ENCODE assay signal across 1 cellular context in genomic region chr22:39534092-39534506, GRCh38.
A peak's percentile ranks its signal among the peaks of the same experiment; 100 is the strongest.
TF ChIP-seq lines count a peak whose summit lies in the region.

No MANE protein-coding gene starts in this region.

TF ChIP-seq in HepG2, 621 proteins besides CTCF, POLR2A, EP300 and RAD21 (continued from another document and continues in another):
- TF ChIP-seq CENPBD1 (CRISPR knock-in tag; IDR thresholded peaks at IDR 0.05; ENCODE audit: borderline replicate concordance, low read depth) (no peak), MXI1 (IDR thresholded peaks at IDR 0.05; ENCODE audit: borderline replicate concordance, low read depth, low read length) (0 out of 3 replicates have a peak, but pooled peaks have one; percentile 26), ZNF557 (CRISPR knock-in tag; IDR thresholded peaks at IDR 0.05) (0 out of 2 replicates have a peak, but pooled peaks have one; percentile 19), REXO4 (CRISPR knock-in tag; IDR thresholded peaks at IDR 0.05; ENCODE audit: borderline replicate concordance) (no peak), ASH2L (IDR thresholded peaks at IDR 0.05; ENCODE audit: insufficient read length, low read depth, low read length) (no peak), MEIS1 (CRISPR knock-in tag; IDR thresholded peaks at IDR 0.05; ENCODE audit: borderline replicate concordance) (no peak), TFAP4 (IDR thresholded peaks at IDR 0.05; ENCODE audit: borderline replicate concordance, low read depth) (no peak), CENPT (CRISPR knock-in tag; IDR thresholded peaks at IDR 0.05; ENCODE audit: low read depth) (no peak), PCBP2 (optimal IDR thresholded peaks at IDR 0.05; ENCODE audit: low read depth, low read length, poor library complexity, severe bottlenecking) (no peak), CSRNP1 (CRISPR knock-in tag; IDR thresholded peaks at IDR 0.05) (no peak), NR2C2 (CRISPR knock-in tag; IDR thresholded peaks at IDR 0.05; ENCODE audit: borderline replicate concordance) (no peak), ZNF652 (CRISPR knock-in tag; IDR thresholded peaks at IDR 0.05; ENCODE audit: borderline replicate concordance, low read depth) (no peak), ZNF781 (CRISPR knock-in tag; IDR thresholded peaks at IDR 0.05; ENCODE audit: borderline replicate concordance, not compliant biosample characterization) (no peak), ZNF484 (CRISPR knock-in tag; IDR thresholded peaks at IDR 0.05; ENCODE audit: borderline replicate concordance, low read depth) (no peak), CEBPG (CRISPR knock-in tag; IDR thresholded peaks at IDR 0.05) (no peak), ZBTB33 (CRISPR knock-in tag; IDR thresholded peaks at IDR 0.05) (no peak), ZSCAN22 (CRISPR knock-in tag; IDR thresholded peaks at IDR 0.05) (no peak), ZNF605 (CRISPR knock-in tag; IDR thresholded peaks at IDR 0.05) (no peak), ZNF160 (CRISPR knock-in tag; IDR thresholded peaks at IDR 0.05) (no peak), POGZ (CRISPR knock-in tag; IDR thresholded peaks at IDR 0.05) (no peak; the same call in 1 of the 2 replicates), SP2 (CRISPR knock-in tag; IDR thresholded peaks at IDR 0.05) (no peak), GFI1 (CRISPR knock-in tag; IDR thresholded peaks at IDR 0.05; ENCODE audit: borderline replicate concordance) (no peak), TARDBP (CRISPR knock-in tag; IDR thresholded peaks at IDR 0.05) (no peak), NR0B2 (CRISPR knock-in tag; IDR thresholded peaks at IDR 0.05) (0 out of 2 replicates have a peak, but pooled peaks have one; percentile 16), ZNF816 (CRISPR knock-in tag; IDR thresholded peaks at IDR 0.05; ENCODE audit: borderline replicate concordance) (no peak), KLF6 (CRISPR knock-in tag; IDR thresholded peaks at IDR 0.05) (no peak), XRCC5 (optimal IDR thresholded peaks at IDR 0.05; ENCODE audit: low read length) (peak; percentile 67), TRIM24 (CRISPR knock-in tag; IDR thresholded peaks at IDR 0.05) (no peak), ZNF598 (CRISPR knock-in tag; IDR thresholded peaks at IDR 0.05; ENCODE audit: borderline replicate concordance) (0 out of 2 replicates have a peak, but pooled peaks have one; percentile 8), HOXD1 (CRISPR knock-in tag; IDR thresholded peaks at IDR 0.05) (0 out of 2 replicates have a peak, but pooled peaks have one; percentile 65), RBAK (CRISPR knock-in tag; IDR thresholded peaks at IDR 0.05) (no peak), ZFY (CRISPR knock-in tag; IDR thresholded peaks at IDR 0.05) (peak; percentile 71), SNAPC4 (CRISPR knock-in tag; IDR thresholded peaks at IDR 0.05) (no peak), KAT2B (IDR thresholded peaks at IDR 0.05; ENCODE audit: borderline replicate concordance, low read depth, low read length) (no peak), HNRNPUL1 (IDR thresholded peaks at IDR 0.05; ENCODE audit: low read depth, low read length) (no peak), MAFF (IDR thresholded peaks at IDR 0.05; ENCODE audit: low read depth, low read length) (no peak), NCOA2 (CRISPR knock-in tag; IDR thresholded peaks at IDR 0.05) (no peak), GATAD2A (CRISPR knock-in tag; IDR thresholded peaks at IDR 0.05) (peak; percentile 45), ATRX (CRISPR knock-in tag; IDR thresholded peaks at IDR 0.05; ENCODE audit: borderline replicate concordance) (no peak), KLF9 (CRISPR knock-in tag; IDR thresholded peaks at IDR 0.05; ENCODE audit: low read depth) (no peak), CEBPZ (IDR thresholded peaks at IDR 0.05; ENCODE audit: low read length) (no peak), SMYD3 (CRISPR knock-in tag; IDR thresholded peaks at IDR 0.05) (no peak)
- TF ChIP-seq, protein P1, sequence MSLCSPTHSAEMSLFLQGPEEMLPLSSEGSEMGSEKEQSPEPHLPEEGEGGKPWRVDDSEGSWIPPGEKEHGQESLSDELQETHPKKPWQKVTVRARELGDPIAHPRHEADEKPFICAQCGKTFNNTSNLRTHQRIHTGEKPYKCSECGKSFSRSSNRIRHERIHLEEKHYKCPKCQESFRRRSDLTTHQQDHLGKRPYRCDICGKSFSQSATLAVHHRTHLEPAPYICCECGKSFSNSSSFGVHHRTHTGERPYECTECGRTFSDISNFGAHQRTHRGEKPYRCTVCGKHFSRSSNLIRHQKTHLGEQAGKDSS (CRISPR knock-in tag; IDR thresholded peaks at IDR 0.05; ENCODE audit: borderline replicate concordance, low read depth): no peak; the same call in 1 of the 2 replicates
- TF ChIP-seq, protein P2, sequence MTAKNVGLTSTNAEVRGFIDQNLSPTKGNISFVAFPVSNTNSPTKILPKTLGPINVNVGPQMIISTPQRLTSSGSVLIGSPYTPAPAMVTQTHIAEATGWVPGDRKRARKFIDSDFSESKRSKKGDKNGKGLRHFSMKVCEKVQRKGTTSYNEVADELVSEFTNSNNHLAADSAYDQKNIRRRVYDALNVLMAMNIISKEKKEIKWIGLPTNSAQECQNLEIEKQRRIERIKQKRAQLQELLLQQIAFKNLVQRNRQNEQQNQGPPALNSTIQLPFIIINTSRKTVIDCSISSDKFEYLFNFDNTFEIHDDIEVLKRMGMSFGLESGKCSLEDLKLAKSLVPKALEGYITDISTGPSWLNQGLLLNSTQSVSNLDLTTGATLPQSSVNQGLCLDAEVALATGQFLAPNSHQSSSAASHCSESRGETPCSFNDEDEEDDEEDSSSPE (CRISPR knock-in tag; IDR thresholded peaks at IDR 0.05): no peak
